9 cellular contexts compared by ENCODE assay signal in the genomic region with DNA sequence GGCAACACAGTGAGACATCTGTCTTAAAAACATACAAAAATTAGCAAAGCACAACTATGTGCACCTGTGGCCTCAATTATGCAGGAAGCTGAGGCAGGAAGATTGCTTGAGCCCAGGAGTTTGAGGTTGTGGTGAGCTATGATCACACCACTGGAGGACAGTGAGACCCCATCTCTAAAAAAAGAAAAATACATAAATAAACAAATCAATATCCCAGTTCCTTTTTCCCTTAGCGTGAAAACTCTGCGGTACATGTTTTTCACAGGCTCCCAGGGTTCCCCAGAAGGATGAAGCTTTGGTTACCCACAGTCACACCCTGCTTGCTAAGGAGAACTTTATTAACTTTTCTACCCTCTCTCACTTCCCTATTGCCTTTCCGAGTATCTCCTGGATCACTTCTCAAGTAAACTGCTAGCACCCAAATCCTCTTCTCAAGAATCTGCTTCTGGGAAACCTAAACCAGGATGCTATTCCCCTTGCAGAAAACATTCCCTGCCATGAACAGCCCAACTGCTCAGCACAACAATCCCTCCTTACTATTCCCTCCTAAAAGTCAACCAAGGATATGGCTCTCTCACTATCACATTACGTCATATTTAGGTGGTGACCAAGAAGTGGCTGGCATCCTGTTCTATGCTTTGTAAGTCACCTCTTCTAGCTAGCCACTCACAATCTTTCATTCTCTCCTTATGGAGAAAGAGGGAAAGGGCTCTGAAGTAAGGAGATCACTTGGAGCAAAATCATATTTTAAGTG.
DNase-seq lines count a peak whose midpoint lies in the region; ATAC-seq and FAIRE-seq lines count a peak whose summit lies in the region.
"Had no signal": no experiment of that assay in that cellular context is flagged by ENCODE, and none has a peak within 500 bp of the region (broad histone marks: within the 10 kb centered on the region; RNA-seq: fewer than 3 reads in every experiment).

No MANE protein-coding gene starts in this region.

- H3K36me3 Mint-ChIP-seq in immature natural killer cell, result no peaks in the 10 kb centered on the region

- ATAC-seq in GM18511 (IDR thresholded peaks at IDR 0.05; ENCODE audit: unreplicated experiment) (peak; percentile 69), GM21515 (IDR thresholded peaks at IDR 0.05; ENCODE audit: unreplicated experiment) (peak; percentile 63), HG03457 (IDR thresholded peaks at IDR 0.05; ENCODE audit: unreplicated experiment) (peak; percentile 46), HG03469 (IDR thresholded peaks at IDR 0.05; ENCODE audit: unreplicated experiment) (no peak)
- ATAC-seq: esophagus mucosa had no signal

- DNase-seq in immature natural killer cell (no peak), frontal cortex (ENCODE audit: low spot score in 2 of 2) (no peak), COLO829 (ENCODE audit: low spot score) (no peak), DMS153 (lab: John Stamatoyannopoulos, UW) (no peak)

- peak overlapping the region in 4 of 5 donors; percentile 1 to 44 (median 10) for H3K4me3 Mint-ChIP-seq in immature natural killer cell

- FAIRE-seq in frontal cortex (lab: Jason Lieb, UNC), result no peak

- peaks cover 0 to 2% (median 0%) of the 10 kb centered on the region in 3 donors for H3K27me3 Mint-ChIP-seq in immature natural killer cell (ENCODE audit: low read depth in 3 of 3)

- H3K27ac Mint-ChIP-seq in immature natural killer cell, result peak overlapping the region; percentile 53 to 91 (median 85)

- peaks cover 70 to 94% of the 10 kb centered on the region in 2 donors for H3K4me1 Mint-ChIP-seq in immature natural killer cell

- H3K9me3 Mint-ChIP-seq in immature natural killer cell, result no peaks in the 10 kb centered on the region
